23 cellular contexts compared by ENCODE assay signal in the genomic region with DNA sequence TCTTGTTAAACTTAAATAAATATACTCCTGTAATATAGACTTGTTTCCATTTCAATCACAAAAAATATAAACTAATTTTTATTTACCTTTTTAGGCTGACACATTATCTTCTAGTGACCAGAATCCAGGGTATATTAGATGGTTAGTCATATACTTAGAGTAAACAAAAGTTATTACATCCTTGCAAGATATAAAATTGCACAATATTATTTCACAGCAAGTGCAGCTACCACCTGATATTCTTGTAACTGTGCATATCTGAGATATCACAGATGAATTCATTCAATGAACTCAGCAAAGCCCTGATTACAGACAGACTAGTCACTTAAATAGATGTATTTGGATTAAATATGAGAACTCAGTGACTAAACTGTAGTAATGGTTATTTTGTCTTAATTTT. TPM values are rescaled to one million over a fixed set of nuclear protein-coding genes. Genes with fewer than 3 reads are reported as not detected.
DNase-seq lines count a peak whose midpoint lies in the region; ATAC-seq, FAIRE-seq and TF ChIP-seq lines count a peak whose summit lies in the region.
"Had no signal": no experiment of that assay in that cellular context is flagged by ENCODE, and none has a peak within 500 bp of the region (broad histone marks: within the 10 kb centered on the region; RNA-seq: fewer than 3 reads in every experiment).

No MANE protein-coding gene starts in this region.

- no peak overlapping the region for H2AFZ ChIP-seq in HepG2 (ENCODE audit: low read length)

- TF ChIP-seq EP300 in HepG2 (IDR thresholded peaks at IDR 0.05; ENCODE audit: low read depth in 2 of 2, low read length in 2 of 2) (no peak), HepG2 (CRISPR knock-in tag; IDR thresholded peaks at IDR 0.05; ENCODE audit: borderline replicate concordance) (no peak)

- CTCF ChIA-PET in HepG2 (lab: Yijun Ruan, JAX; ENCODE audit: low intra/inter-chr PET ratio, low total read pairs): no interaction called here

- TF ChIP-seq RAD21 in HepG2 (CRISPR knock-in tag; IDR thresholded peaks at IDR 0.05): no peak

- POLR2A ChIA-PET in HepG2 (lab: Yijun Ruan, JAX): no interaction called here

- no peaks in the 10 kb centered on the region for H3K27me3 ChIP-seq in HepG2 (ENCODE audit: control insufficient read depth in 1 of 2, insufficient read depth in 2 of 2, low read length in 2 of 2)
- no peaks in the 10 kb centered on the region for H3K27me3 ChIP-seq in right lobe of liver

- no peak for DNase-seq in HepG2 (ENCODE audit: low spot score)
- no peak for DNase-seq in right lobe of liver
- DNase-seq in amniotic epithelial cell (ENCODE audit: low read depth): peak; percentile 86
- peak; percentile 24 for DNase-seq in fibroblast of villous mesenchyme (ENCODE audit: low read depth)
- DNase-seq in HuH-7.5 (ENCODE audit: low spot score): no peak
- no peak for DNase-seq in RKO (ENCODE audit: low spot score)
- DNase-seq: 8988T, Calu3, DMS79 treated with DMSO at 0.1 percent for 48 hours, H7, NCI-H1092 treated with DMSO at 0.1 percent for 48 hours, NCI-H1436, NCI-H187 treated with DMSO at 0.1 percent for 48 hours, NCI-H2171 treated with DMSO at 0.1 percent for 48 hours, NCI-H446, NCI-H524 treated with DMSO at 0.1 percent for 48 hours, NCI-H774, RPMI8226, SHP77 had no signal

- ATAC-seq in HepG2: no peak
- ATAC-seq in right lobe of liver: no peak
- ATAC-seq in esophagus mucosa: no peak
- no peak for ATAC-seq in GM18873 (IDR thresholded peaks at IDR 0.05; ENCODE audit: low FRiP score, unreplicated experiment)

- intact Hi-C loops in HepG2 (cut with micrococcal nuclease; ENCODE audit: unreplicated experiment): no loop called here
- intact Hi-C loops in right lobe of liver (cut with DNase I): no loop called here

- H3K4me1 ChIP-seq in HepG2 (ENCODE audit: insufficient read depth, low read length): no peaks in the 10 kb centered on the region
- H3K4me1 ChIP-seq in right lobe of liver: no peaks in the 10 kb centered on the region

- H3K9ac ChIP-seq in HepG2 (ENCODE audit: insufficient read depth, low read depth, low read length): no peak overlapping the region
- H3K9ac ChIP-seq: KMS-11 had no signal

- BruUV-seq in HepG2 (replicated peaks; lab: Mats Ljungman, UMichigan): no TSS peak

- H3K79me2 ChIP-seq in HepG2 (ENCODE audit: insufficient read depth, low read length): no peaks in the 10 kb centered on the region

- FAIRE-seq in HepG2 (lab: Jason Lieb, UNC): no peak
- FAIRE-seq: GM12892 had no signal

- no peak for TF ChIP-seq POLR2A in HepG2 (IDR thresholded peaks at IDR 0.05; ENCODE audit: insufficient read depth in 1 of 2, low read depth in 2 of 2, low read length in 2 of 2)
- TF ChIP-seq POLR2A in right lobe of liver (IDR thresholded peaks at IDR 0.05): no peak

- H3K4me3 ChIP-seq in HepG2 (replicated peaks in 1 of 3; ENCODE audit: insufficient read depth in 1 of 3, low read depth in 2 of 3, low read length in 3 of 3): no peak overlapping the region
- H3K4me3 ChIP-seq in right lobe of liver: no peak overlapping the region
- H3K4me3 ChIP-seq in fibroblast of villous mesenchyme (ENCODE audit: low read depth, low read length): no peak overlapping the region

- no peak overlapping the region for H3K27ac ChIP-seq in HepG2 (ENCODE audit: extremely low read length, insufficient read depth, low read length)
- no peak overlapping the region for H3K27ac ChIP-seq in right lobe of liver
- H3K27ac ChIP-seq: KMS-11 had no signal

- no peak overlapping the region for H3K4me2 ChIP-seq in HepG2 (ENCODE audit: low read depth, low read length)
- H3K4me2 ChIP-seq: KMS-11 had no signal

- TF ChIP-seq CTCF in HepG2 (CRISPR knock-in tag; IDR thresholded peaks at IDR 0.05) (no peak), right lobe of liver (IDR thresholded peaks at IDR 0.05) (no peak), fibroblast of villous mesenchyme (IDR thresholded peaks at IDR 0.05; ENCODE audit: insufficient read depth, low read depth, low read length) (no peak)

- H3K9me3 ChIP-seq in HepG2 (ENCODE audit: low read length) (no peaks in the 10 kb centered on the region), right lobe of liver (no peaks in the 10 kb centered on the region)

- H4K20me1 ChIP-seq in HepG2 (ENCODE audit: insufficient read depth, low read length): no peaks in the 10 kb centered on the region

- no peaks in the 10 kb centered on the region for H3K36me3 ChIP-seq in HepG2 (replicated peaks in 1 of 2; ENCODE audit: control insufficient read depth in 1 of 2, insufficient read depth in 2 of 2, low read length in 2 of 2)
- no peaks in the 10 kb centered on the region for H3K36me3 ChIP-seq in right lobe of liver

- in situ Hi-C loops in HepG2 (cut with HindIII; ENCODE audit: extremely low pct_ligation_motif_present, low pct_unique_long_range_greater_than_20kb): no loop called here

TF ChIP-seq in HepG2, 621 proteins besides CTCF, POLR2A, EP300 and RAD21:
- TF ChIP-seq CEBPB (IDR thresholded peaks at IDR 0.05; ENCODE audit: borderline replicate concordance, low read depth, low read length): 0 out of 2 replicates have a peak, but pooled peaks have one; percentile 2
- TF ChIP-seq, protein P1, sequence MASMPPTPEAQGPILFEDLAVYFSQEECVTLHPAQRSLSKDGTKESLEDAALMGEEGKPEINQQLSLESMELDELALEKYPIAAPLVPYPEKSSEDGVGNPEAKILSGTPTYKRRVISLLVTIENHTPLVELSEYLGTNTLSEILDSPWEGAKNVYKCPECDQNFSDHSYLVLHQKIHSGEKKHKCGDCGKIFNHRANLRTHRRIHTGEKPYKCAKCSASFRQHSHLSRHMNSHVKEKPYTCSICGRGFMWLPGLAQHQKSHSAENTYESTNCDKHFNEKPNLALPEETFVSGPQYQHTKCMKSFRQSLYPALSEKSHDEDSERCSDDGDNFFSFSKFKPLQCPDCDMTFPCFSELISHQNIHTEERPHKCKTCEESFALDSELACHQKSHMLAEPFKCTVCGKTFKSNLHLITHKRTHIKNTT (CRISPR knock-in tag; IDR thresholded peaks at IDR 0.05): no peak
- no peak for TF ChIP-seq ZNF557 (CRISPR knock-in tag; IDR thresholded peaks at IDR 0.05)
- TF ChIP-seq ATF7-NPFF (CRISPR knock-in tag; IDR thresholded peaks at IDR 0.05; ENCODE audit: low read depth): no peak

RNA-seq across cellular contexts. Expression of a gene that starts 25.6 kb away (rescaled TPM):
- total RNA-seq in HepG2 (2016; rRNA removed; fragmentation: Illumina TruSeq; extraction: Trizol): 12.2 and 24.4 TPM in 2 replicates
- 7.8 TPM in 2 replicates for total RNA-seq in HepG2 (2016; cell fraction: cytosol; rRNA removed; fragmentation: Illumina TruSeq; extraction: Trizol; ENCODE audit: low read depth)
- 13.5 and 19.6 TPM in 2 replicates for total RNA-seq in HepG2 (2016; cell fraction: insoluble cytoplasmic fraction; rRNA removed; fragmentation: Illumina TruSeq; extraction: Trizol)
- total RNA-seq in HepG2 (2016; cell fraction: membrane; rRNA removed; fragmentation: Illumina TruSeq; extraction: Trizol): 11.0 and 11.3 TPM in 2 replicates
- total RNA-seq in HepG2 (2016; cell fraction: nucleus; rRNA removed; fragmentation: Illumina TruSeq; extraction: Trizol): 46.8 and 50.0 TPM in 2 replicates
- 3.4 and 5.9 TPM in 2 replicates for polyA plus RNA-seq in HepG2 (2011; rRNA removed)
- 1.0 and 3.5 TPM in 2 replicates for polyA plus RNA-seq in HepG2 (2011; cell fraction: cytosol; rRNA removed)
- 4.1 and 6.4 TPM in 2 replicates for polyA plus RNA-seq in HepG2 (2011; cell fraction: nucleus; rRNA removed)
- polyA plus RNA-seq in HepG2 (2012): 10.9 and 12.8 TPM in 2 replicates
- polyA plus RNA-seq in HepG2 (2016; cell fraction: cytosol; fragmentation: Illumina TruSeq; extraction: Trizol; ENCODE audit: low read depth): 0.52 and 0.62 TPM in 2 replicates
- polyA plus RNA-seq in HepG2 (2016; cell fraction: insoluble cytoplasmic fraction; fragmentation: Illumina TruSeq; extraction: Trizol; ENCODE audit: low read depth): 7.6 and 8.4 TPM in 2 replicates
- polyA plus RNA-seq in HepG2 (2016; cell fraction: membrane; fragmentation: Illumina TruSeq; extraction: Trizol; ENCODE audit: low read depth): 2.1 and 2.7 TPM in 2 replicates
- 35.7 and 39.1 TPM in 2 replicates for polyA plus RNA-seq in HepG2 (2016; cell fraction: nucleus; fragmentation: Illumina TruSeq; extraction: Trizol; ENCODE audit: insufficient read depth, low read depth)
- polyA minus RNA-seq in HepG2 (2011; rRNA and poly(A)+ RNA removed; ENCODE audit: low replicate concordance): 10.6 and 28.7 TPM in 2 replicates
- polyA minus RNA-seq in HepG2 (2011; cell fraction: cytosol; rRNA and poly(A)+ RNA removed): 9.8 and 22.2 TPM in 2 replicates
- polyA minus RNA-seq in HepG2 (2011; cell fraction: nucleus; rRNA and poly(A)+ RNA removed): 15.3 and 23.9 TPM in 2 replicates
- 10 to 100 TPM; 14.3 to 96.9 (median 46.0) TPM for total RNA-seq in right lobe of liver
- total RNA-seq in fibroblast of villous mesenchyme: 56.4 and 56.6 TPM in 2 replicates
- 55.4 TPM for total RNA-seq in esophagus mucosa

Comparison
In these comparisons a context has a peak if more than half of its experiments do, and no peak if none do; other contexts are left out.
1. DNase-seq: peak in amniotic epithelial cell (single experiment) and fibroblast of villous mesenchyme (single experiment); none in HepG2 (single experiment), right lobe of liver (0 of 3), HuH-7.5 (single experiment) and RKO (single experiment).